18 cellular contexts compared by ENCODE assay signal in genomic region chr13:46101488-46102289, GRCh38. TPM values are rescaled to one million over a fixed set of nuclear protein-coding genes. Genes with fewer than 3 reads are reported as not detected.
DNase-seq lines count a peak whose midpoint lies in the region; ATAC-seq and TF ChIP-seq lines count a peak whose summit lies in the region.
"Had no signal": no experiment of that assay in that cellular context is flagged by ENCODE, and none has a peak within 500 bp of the region (broad histone marks: within the 10 kb centered on the region; RNA-seq: fewer than 3 reads in every experiment).

No MANE protein-coding gene starts in this region.

- DNase-seq in DMS153 (lab: John Stamatoyannopoulos, UW) = peak; percentile 81
- peak; percentile 44 for DNase-seq in OCI-M1 (lab: John Stamatoyannopoulos, UW)
- no peak for DNase-seq in right lobe of liver
- DNase-seq in transverse colon = no peak
- no peak for DNase-seq in hepatic stellate cell (ENCODE audit: low spot score)
- DNase-seq in NCI-H187 (lab: John Stamatoyannopoulos, UW) = no peak
- no peak for DNase-seq in central memory CD4-positive, alpha-beta T cell
- DNase-seq: activated CD4-positive, alpha-beta memory T cell treated with anti-CD3 and anti-CD28 coated beads for 36 hours; body of pancreas; CD8-positive, alpha-beta memory T cell; endodermal cell; kidney; naive B cell; NCI-H1105; T-helper 17 cell had no signal

- peak; percentile 54 for ATAC-seq in HG02981 (IDR thresholded peaks at IDR 0.05; ENCODE audit: unreplicated experiment)
- peak in 3 of 4 donors; percentile 8 to 22 (median 16) for ATAC-seq in right lobe of liver
- ATAC-seq: body of pancreas, gastroesophageal sphincter, sciatic nerve, T-helper 17 cell had no signal

- H3K27ac ChIP-seq in right lobe of liver = peak overlapping the region; percentile 83 to 97 (median 95)
- no peak overlapping the region for H3K27ac ChIP-seq in transverse colon
- H3K27ac ChIP-seq: gastroesophageal sphincter had no signal

- no peaks in the 10 kb centered on the region for H3K27me3 ChIP-seq in right lobe of liver
- H3K27me3 ChIP-seq in transverse colon = no peaks in the 10 kb centered on the region
- H3K27me3 ChIP-seq: body of pancreas, gastroesophageal sphincter had no signal

- TF ChIP-seq CTCF in right lobe of liver (IDR thresholded peaks at IDR 0.05) (no peak), transverse colon (IDR thresholded peaks at IDR 0.05) (no peak)

- intact Hi-C loops in right lobe of liver (cut with DNase I) = no loop called here
- intact Hi-C loops in transverse colon (cut with DNase I; ENCODE audit: low total_unique reads) = no loop called here

- H3K4me1 ChIP-seq in right lobe of liver = peaks cover 0 to 43% (median 9%) of the 10 kb centered on the region in 4 donors
- H3K4me1 ChIP-seq in transverse colon = no peaks in the 10 kb centered on the region

- H3K4me3 ChIP-seq in right lobe of liver (peak overlapping the region; percentile 32 to 61 (median 56)), transverse colon (no peak overlapping the region)
- H3K4me3 ChIP-seq: body of pancreas, gastroesophageal sphincter had no signal

- H3K9me3 ChIP-seq in right lobe of liver (no peaks in the 10 kb centered on the region), transverse colon (no peaks in the 10 kb centered on the region)
- H3K9me3 ChIP-seq: body of pancreas, gastroesophageal sphincter had no signal

- H3K36me3 ChIP-seq in right lobe of liver = peaks cover 0 to 8% (median 0%) of the 10 kb centered on the region in 4 donors
- H3K36me3 ChIP-seq in transverse colon = no peaks in the 10 kb centered on the region
- H3K36me3 ChIP-seq: gastroesophageal sphincter had no signal

- 17% methylated on average over 8 of the region's 8 CpGs for WGBS in right lobe of liver (ENCODE audit: insufficient coverage, low coverage, low lambda C conversion rate, missing lambda C conversion rate)
- 59 to 72% methylated on average over 8 of the region's 8 CpGs for WGBS in transverse colon (ENCODE audit: low coverage in 1 of 2), 2 donors

- no peak for TF ChIP-seq EP300 in transverse colon (IDR thresholded peaks at IDR 0.05; ENCODE audit: low read depth)

- in situ Hi-C loops in transverse colon (cut with MboI; ENCODE audit: low pct_ligation_motif_present in 1 of 4, low pct_unique_long_range_greater_than_20kb in 1 of 4, low sequenced_read_pairs in 3 of 4) = no loop called here

- TF ChIP-seq POLR2A in right lobe of liver (IDR thresholded peaks at IDR 0.05) (no peak), transverse colon (IDR thresholded peaks at IDR 0.05) (no peak)

RNA-seq across cellular contexts. Expression of gene CPB2, which starts 3.1 kb away (rescaled TPM):
- total RNA-seq in right lobe of liver = 100 to 1,000 TPM; 342 to 693 (median 554) TPM
- total RNA-seq in transverse colon = not detected
- total RNA-seq: activated CD4-positive, alpha-beta memory T cell treated with anti-CD3 and anti-CD28 coated beads for 36 hours; CD8-positive, alpha-beta memory T cell; endodermal cell; gastroesophageal sphincter; kidney; sciatic nerve; T-helper 17 cell had no signal

RNA-seq across cellular contexts. Expression of gene ZC3H13, which starts 49.1 kb away (rescaled TPM):
- total RNA-seq in right lobe of liver (10 to 100 TPM; 20.3 to 52.8 (median 50.3) TPM), transverse colon (10 to 100 TPM; 14.2 to 67.5 (median 23.7) TPM)

Comparison
In these comparisons a context has a peak if more than half of its experiments do, and no peak if none do; other contexts are left out.
1. DNase-seq: peak in DMS153 (single experiment) and OCI-M1 (single experiment); none in right lobe of liver (0 of 3), transverse colon (single experiment), hepatic stellate cell (single experiment), NCI-H187 (0 of 2) and central memory CD4-positive, alpha-beta T cell (single experiment).
2. H3K27ac ChIP-seq: peak in right lobe of liver (3 of 3); none in transverse colon (0 of 4).
3. H3K4me3 ChIP-seq: peak in right lobe of liver (3 of 3); none in transverse colon (0 of 4).
4. RNA of gene CPB2, which starts 3.1 kb away (total RNA-seq): 342 to 693 TPM in right lobe of liver; not detected in transverse colon; every median in the first group is over 100 times any median in the second.